28 cellular contexts compared by ENCODE assay signal in the genomic region with DNA sequence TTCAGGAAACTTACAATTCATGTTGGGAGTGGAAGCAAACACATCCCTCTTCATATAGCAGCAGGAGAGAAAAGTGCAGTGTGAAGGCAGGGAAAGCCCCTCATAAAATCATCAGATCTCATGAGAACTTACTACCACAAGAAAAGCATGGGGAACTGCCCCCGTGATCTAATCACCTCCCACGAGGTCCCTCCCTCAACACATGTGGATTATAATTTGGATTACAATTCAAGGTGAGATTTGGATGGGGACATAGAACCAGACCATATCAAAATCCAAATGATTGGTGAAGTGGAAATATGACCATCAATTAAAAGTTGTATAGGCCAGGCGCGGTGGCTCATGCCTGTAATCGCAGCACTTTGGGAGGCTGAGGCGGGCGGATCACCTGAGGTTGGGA.
"Had no signal": no experiment of that assay in that cellular context is flagged by ENCODE, and none has a peak within 500 bp of the region (broad histone marks: within the 10 kb centered on the region; RNA-seq: fewer than 3 reads in every experiment).

No MANE protein-coding gene starts in this region.

- H3K27me3 ChIP-seq: colonic mucosa, dorsolateral prefrontal cortex, esophagus muscularis mucosa, esophagus squamous epithelium, foreskin keratinocyte, gastrocnemius medialis, gastroesophageal sphincter, heart left ventricle, heart right ventricle had no signal

- H3K27ac ChIP-seq: colonic mucosa, coronary artery, dorsolateral prefrontal cortex, epithelial cell of prostate, esophagus muscularis mucosa, esophagus squamous epithelium, foreskin keratinocyte, gastrocnemius medialis, gastroesophageal sphincter, heart left ventricle, heart right ventricle had no signal

- H3K36me3 ChIP-seq: colonic mucosa, esophagus muscularis mucosa, esophagus squamous epithelium, gastrocnemius medialis, gastroesophageal sphincter, heart left ventricle, heart right ventricle had no signal

- H3K9me3 ChIP-seq: colonic mucosa, esophagus muscularis mucosa, esophagus squamous epithelium, gastroesophageal sphincter had no signal

- FAIRE-seq: colon, endometrium, endothelial cell of umbilical vein, frontal cortex had no signal

- H3K4me1 ChIP-seq: colonic mucosa, esophagus muscularis mucosa, esophagus squamous epithelium, foreskin keratinocyte, gastrocnemius medialis, gastroesophageal sphincter, heart left ventricle, heart right ventricle had no signal

- ATAC-seq: effector memory CD8-positive, alpha-beta T cell; esophagus mucosa; foreskin keratinocyte; gastrocnemius medialis; gastroesophageal sphincter; heart left ventricle; heart right ventricle had no signal

- H3K4me3 ChIP-seq: colonic mucosa, coronary artery, dorsolateral prefrontal cortex, esophagus muscularis mucosa, esophagus squamous epithelium, gastrocnemius medialis, gastroesophageal sphincter, heart left ventricle, heart right ventricle had no signal

- DNase-seq: colonic mucosa; cortex of kidney; dermis blood vessel endothelial cell; dorsolateral prefrontal cortex; effector CD4-positive, alpha-beta T cell; effector CD8-positive, alpha-beta T cell; effector memory CD4-positive, alpha-beta T cell; effector memory CD8-positive, alpha-beta T cell; endodermal cell; erythroblast; esophagus squamous epithelium; foreskin fibroblast; foreskin keratinocyte; foreskin melanocyte; gastrocnemius medialis; glutamatergic neuron; head of caudate nucleus; heart left ventricle; heart right ventricle had no signal
